In the genomic region with DNA sequence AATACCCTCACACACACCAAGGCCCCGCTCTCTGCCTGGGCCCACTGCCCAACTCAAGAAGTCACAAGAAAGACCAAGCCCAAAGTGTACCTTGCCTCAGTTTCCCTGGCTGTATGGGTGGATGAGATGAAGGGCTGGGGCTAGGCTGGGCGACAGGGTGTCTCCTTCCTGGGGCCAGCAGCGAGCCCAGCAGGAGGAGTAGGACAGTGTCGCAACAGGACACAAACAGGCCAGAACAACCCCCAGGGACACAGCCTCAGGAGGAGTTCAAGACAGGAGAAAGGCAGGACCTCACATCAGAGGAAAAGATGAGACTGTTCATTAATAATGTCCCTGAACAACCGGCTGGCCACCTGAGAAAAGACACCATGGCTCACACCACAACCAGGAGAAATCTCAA, we compare ENCODE assay signal across 15 cellular contexts. TPM values are rescaled to one million over a fixed set of nuclear protein-coding genes. Genes with fewer than 3 reads are reported as not detected.
DNase-seq lines count a peak whose midpoint lies in the region; ATAC-seq and TF ChIP-seq lines count a peak whose summit lies in the region.
"Had no signal": no experiment of that assay in that cellular context is flagged by ENCODE, and none has a peak within 500 bp of the region (broad histone marks: within the 10 kb centered on the region; RNA-seq: fewer than 3 reads in every experiment).

No MANE protein-coding gene starts in this region.

- H3K4me1 Mint-ChIP-seq in GM23338: peaks cover 36% of the 10 kb centered on the region
- H3K4me1 Mint-ChIP-seq in stimulated activated effector memory CD8-positive, alpha-beta T cell treated with anti-CD3 and anti-CD28 coated beads, Interleukin-12 subunit alpha, Interleukin-12 subunit beta, amount 100 ng/mL, for 72 hours: peaks cover 39% of the 10 kb centered on the region
- peaks cover 23 to 26% of the 10 kb centered on the region in 2 donors for H3K4me1 Mint-ChIP-seq in natural killer cell

- H3K79me2 ChIP-seq in GM23338 (replicated peaks; ENCODE audit: insufficient read depth): peaks cover 81% of the 10 kb centered on the region

- H3K27ac ChIP-seq in GM23338 (ENCODE audit: low read depth) (peak overlapping the region; percentile 87), adrenal gland (peak overlapping the region in 3 of 5 donors; percentile 15 to 86 (median 78)), gastroesophageal sphincter (peak overlapping the region in 3 of 4 donors; percentile 21 to 74 (median 62))

- no peak for ATAC-seq in GM23338
- no peak for ATAC-seq in gastroesophageal sphincter
- no peak for ATAC-seq in stimulated activated effector memory CD8-positive, alpha-beta T cell treated with anti-CD3 and anti-CD28 coated beads, Interleukin-12 subunit alpha, Interleukin-12 subunit beta, amount 100 ng/mL, for 72 hours
- ATAC-seq in HG02798 (IDR thresholded peaks at IDR 0.05; ENCODE audit: poor library complexity, unreplicated experiment): no peak
- ATAC-seq in natural killer cell: no peak
- no peak for ATAC-seq in GM18519 (IDR thresholded peaks at IDR 0.05; ENCODE audit: low FRiP score, unreplicated experiment)
- ATAC-seq: left colon had no signal

- no peak for TF ChIP-seq EP300 in gastroesophageal sphincter (IDR thresholded peaks at IDR 0.05)

- H3K9me3 Mint-ChIP-seq in GM23338 (no peaks in the 10 kb centered on the region), natural killer cell (no peaks in the 10 kb centered on the region)
- H3K9me3 Mint-ChIP-seq in stimulated activated effector memory CD8-positive, alpha-beta T cell treated with anti-CD3 and anti-CD28 coated beads, Interleukin-12 subunit alpha, Interleukin-12 subunit beta, amount 100 ng/mL, for 72 hours: no peaks in the 10 kb centered on the region
- H3K9me3 Mint-ChIP-seq: activated naive CD4-positive, alpha-beta T cell treated with anti-CD3 and anti-CD28 coated beads, Interleukin-2, amount 50 U/mL, for 24 hours had no signal

- no peak overlapping the region; the same call in 2 of the 3 replicates for H3K4me3 Mint-ChIP-seq in GM23338
- H3K4me3 Mint-ChIP-seq in stimulated activated effector memory CD8-positive, alpha-beta T cell treated with anti-CD3 and anti-CD28 coated beads, Interleukin-12 subunit alpha, Interleukin-12 subunit beta, amount 100 ng/mL, for 72 hours: no peak overlapping the region
- no peak overlapping the region for H3K4me3 Mint-ChIP-seq in natural killer cell
- H3K4me3 Mint-ChIP-seq: activated naive CD4-positive, alpha-beta T cell treated with anti-CD3 and anti-CD28 coated beads, Interleukin-2, amount 50 U/mL, for 24 hours had no signal

- H3K27me3 Mint-ChIP-seq in GM23338 (ENCODE audit: insufficient read depth, low read depth, poor library complexity) (peaks cover 15% of the 10 kb centered on the region), natural killer cell (ENCODE audit: low read depth in 2 of 2) (no peaks in the 10 kb centered on the region)
- H3K27me3 Mint-ChIP-seq: activated naive CD4-positive, alpha-beta T cell treated with anti-CD3 and anti-CD28 coated beads, Interleukin-2, amount 50 U/mL, for 24 hours had no signal

- 64 to 70% (median 68%) methylated on average over 5 of the region's 5 CpGs for WGBS in adrenal gland, 4 donors
- 64 to 83% methylated on average over 2 of the region's 5 CpGs for WGBS in gastroesophageal sphincter (ENCODE audit: low coverage in 1 of 2), 2 donors

- DNase-seq in GM23338 (ENCODE audit: low spot score): no peak
- DNase-seq in adrenal gland: no peak
- no peak for DNase-seq in stimulated activated effector memory CD8-positive, alpha-beta T cell treated with anti-CD3 and anti-CD28 coated beads, Interleukin-12 subunit alpha, Interleukin-12 subunit beta, amount 100 ng/mL, for 72 hours (ENCODE audit: low spot score in 2 of 2)
- DNase-seq in natural killer cell: no peak
- DNase-seq in HAP-1 (ENCODE audit: low spot score in 2 of 2): no peak
- DNase-seq: cortex of kidney; left colon; NCI-H146; NCI-H774; SHP77; stimulated activated CD4-positive, alpha-beta T cell treated with anti-CD3 and anti-CD28 coated beads, Interleukin-15, amount 100 ng/mL, for 24 hours had no signal

- H3K4me3 ChIP-seq in GM23338: no peak overlapping the region
- no peak overlapping the region for H3K4me3 ChIP-seq in adrenal gland
- no peak overlapping the region for H3K4me3 ChIP-seq in gastroesophageal sphincter
- H3K4me3 ChIP-seq in HAP-1: no peak overlapping the region

- no peaks in the 10 kb centered on the region for H3K9me2 ChIP-seq in GM23338 (ENCODE audit: insufficient read depth)

- peaks cover 41% of the 10 kb centered on the region for H3K36me3 ChIP-seq in GM23338 (ENCODE audit: insufficient read depth)
- H3K36me3 ChIP-seq in adrenal gland (replicated peaks in 1 of 2): peaks cover 0 to 56% of the 10 kb centered on the region in 2 donors
- peaks cover 0 to 70% of the 10 kb centered on the region in 2 donors for H3K36me3 ChIP-seq in gastroesophageal sphincter
- peaks cover 76% of the 10 kb centered on the region for H3K36me3 ChIP-seq in HAP-1 (replicated peaks)

- H3K27ac Mint-ChIP-seq in GM23338 (peak overlapping the region; percentile 77), natural killer cell (no peak overlapping the region)
- H3K27ac Mint-ChIP-seq in stimulated activated effector memory CD8-positive, alpha-beta T cell treated with anti-CD3 and anti-CD28 coated beads, Interleukin-12 subunit alpha, Interleukin-12 subunit beta, amount 100 ng/mL, for 72 hours: peak overlapping the region; percentile 70
- H3K27ac Mint-ChIP-seq: activated naive CD4-positive, alpha-beta T cell treated with anti-CD3 and anti-CD28 coated beads, Interleukin-2, amount 50 U/mL, for 24 hours had no signal

- H2AFZ ChIP-seq in GM23338: no peak overlapping the region

- H3K4me2 ChIP-seq in GM23338: no peak overlapping the region

- H3K9me3 ChIP-seq in adrenal gland (replicated peaks in 1 of 3) (no peaks in the 10 kb centered on the region), gastroesophageal sphincter (no peaks in the 10 kb centered on the region), HAP-1 (no peaks in the 10 kb centered on the region)

- H3K4me1 ChIP-seq in GM23338 (ENCODE audit: insufficient read depth): peaks cover 35% of the 10 kb centered on the region
- peaks cover 19 to 42% of the 10 kb centered on the region in 2 donors for H3K4me1 ChIP-seq in adrenal gland (replicated peaks in 1 of 2)
- peaks cover 0 to 84% (median 26%) of the 10 kb centered on the region in 3 donors for H3K4me1 ChIP-seq in gastroesophageal sphincter
- H3K4me1 ChIP-seq in HAP-1: peaks cover 10% of the 10 kb centered on the region

- in situ Hi-C loops in HAP-1 (cut with MboI; ENCODE audit: low sequenced_read_pairs): no loop called here

- TF ChIP-seq CTCF in GM23338 (conservative IDR thresholded peaks at IDR 0.05; ENCODE audit: low read depth in 2 of 2): no peak
- TF ChIP-seq CTCF in adrenal gland (IDR thresholded peaks at IDR 0.05): no peak
- TF ChIP-seq CTCF in gastroesophageal sphincter (IDR thresholded peaks at IDR 0.05): no peak
- no peak for TF ChIP-seq CTCF in natural killer cell (IDR thresholded peaks at IDR 0.05)

- peaks cover 87% of the 10 kb centered on the region for H4K20me1 ChIP-seq in GM23338 (replicated peaks; ENCODE audit: insufficient read depth)

- peaks cover 48% of the 10 kb centered on the region for H3F3A ChIP-seq in GM23338 (replicated peaks; ENCODE audit: low read depth)

- intact Hi-C loops in adrenal gland (cut with DNase I) (no loop called here), natural killer cell (cut with micrococcal nuclease) (no loop called here)

- H3K27me3 ChIP-seq in GM23338 (ENCODE audit: insufficient read depth) (no peaks in the 10 kb centered on the region), adrenal gland (no peaks in the 10 kb centered on the region), gastroesophageal sphincter (no peaks in the 10 kb centered on the region), HAP-1 (ENCODE audit: low read depth) (no peaks in the 10 kb centered on the region)

- TF ChIP-seq POLR2A in adrenal gland (IDR thresholded peaks at IDR 0.05) (no peak), gastroesophageal sphincter (IDR thresholded peaks at IDR 0.05) (no peak)

- peaks cover 81% of the 10 kb centered on the region for H3K36me3 Mint-ChIP-seq in GM23338 (ENCODE audit: low read depth)
- peaks cover 84% of the 10 kb centered on the region for H3K36me3 Mint-ChIP-seq in stimulated activated effector memory CD8-positive, alpha-beta T cell treated with anti-CD3 and anti-CD28 coated beads, Interleukin-12 subunit alpha, Interleukin-12 subunit beta, amount 100 ng/mL, for 72 hours
- no peaks in the 10 kb centered on the region for H3K36me3 Mint-ChIP-seq in natural killer cell

TF ChIP-seq in GM23338, 12 proteins besides CTCF, POLR2A, EP300 and RAD21 (continues in another document):
- TF ChIP-seq ETS1 (IDR thresholded peaks at IDR 0.05): no peak
- TF ChIP-seq ZNF114 (CRISPR knock-in tag; IDR thresholded peaks at IDR 0.05): no peak

RNA-seq across cellular contexts. Expression of gene CSNK1E, which starts 13.3 kb away (rescaled TPM):
- 233 and 259 TPM in 2 replicates for total RNA-seq in GM23338 (2014; rRNA removed; shearing (Covaris generic))
- polyA plus RNA-seq in GM23338 (2016; fragmentation: Nextera tagmentation; extraction: Ambion mirVana): 180 and 189 TPM in 2 replicates
- 100 to 1,000 TPM in 1 of 8 donors, 10 to 100 TPM in 7; 28.4 to 112 (median 73.7) TPM for total RNA-seq in adrenal gland
- polyA plus RNA-seq in adrenal gland: 100 to 1,000 TPM in 1 of 3 donors, 10 to 100 TPM in 2; 49.1 to 142 (median 85.2) TPM
- 10 to 100 TPM; 70.3 to 90.3 (median 80.0) TPM for total RNA-seq in gastroesophageal sphincter
- total RNA-seq in natural killer cell: 100 to 1,000 TPM; 126 to 178 (median 149) TPM

RNA-seq across cellular contexts. Expression of gene TMEM184B, which starts 31.2 kb away (rescaled TPM):
- total RNA-seq in GM23338 (2014; rRNA removed; shearing (Covaris generic)): 76.5 and 95.1 TPM in 2 replicates
- polyA plus RNA-seq in GM23338 (2016; fragmentation: Nextera tagmentation; extraction: Ambion mirVana) (40.7 and 42.2 TPM in 2 replicates), adrenal gland (10 to 100 TPM; 17.4 to 27.1 (median 23.1) TPM)
- total RNA-seq in adrenal gland (100 to 1,000 TPM in 1 of 8 donors, 10 to 100 TPM in 7; 35.4 to 107 (median 48.9) TPM), gastroesophageal sphincter (100 to 1,000 TPM in 1 of 4 donors, 10 to 100 TPM in 3; 52.0 to 108 (median 64.9) TPM), natural killer cell (10 to 100 TPM; 58.1 to 72.5 (median 68.6) TPM)

Comparison
In these comparisons a context has a peak if more than half of its experiments do, and no peak if none do; other contexts are left out.
1. H3K27ac Mint-ChIP-seq: peak in GM23338 (single experiment) and stimulated activated effector memory CD8-positive, alpha-beta T cell treated with anti-CD3 and anti-CD28 coated beads, Interleukin-12 subunit alpha, Interleukin-12 subunit beta, amount 100 ng/mL, for 72 hours (single experiment); none in natural killer cell (0 of 2).
2. Peak in every context shown above with its lines, with median percentiles within 50 percentile points of each other: H3K27ac ChIP-seq.